In genomic region chr3:113242091-113242581, GRCh38 we compare ENCODE assay signal across 12 cellular contexts. TPM values are rescaled to one million over a fixed set of nuclear protein-coding genes. Genes with fewer than 3 reads are reported as not detected.
DNase-seq lines count a peak whose midpoint lies in the region; ATAC-seq lines count a peak whose summit lies in the region.
"Had no signal": no experiment of that assay in that cellular context is flagged by ENCODE, and none has a peak within 500 bp of the region (broad histone marks: within the 10 kb centered on the region; RNA-seq: fewer than 3 reads in every experiment).

No MANE protein-coding gene starts in this region.

- no peak for ATAC-seq in GM19324 (IDR thresholded peaks at IDR 0.05; ENCODE audit: low FRiP score, unreplicated experiment)
- ATAC-seq in activated CD4-positive, CD25-positive, alpha-beta regulatory T cell treated with anti-CD3 and anti-CD28 coated beads, Interleukin-2, amount 50 U/mL, for 24 hours = no peak

- peak overlapping the region; percentile 59 for H3K27ac Mint-ChIP-seq in activated T-helper 2 cell treated with anti-CD3 and anti-CD28 coated beads, Interferon-gamma antibody, Interleukin-2, Interleukin-4, amounts not matched to agents 10 μg/mL and 5 μg/mL and 100 μg/mL, durations not matched to agents 14 hours and 24 hours and 36 hours
- no peak overlapping the region for H3K27ac Mint-ChIP-seq in T-helper 2 cell treated with Interferon-gamma antibody and Interleukin-4, amounts not matched to agents 5 μg/mL and 100 μg/mL, for 36 hours

- H3K23ac ChIP-seq in mesendoderm (ENCODE audit: low read length) = no peak overlapping the region

- H3K27me3 ChIP-seq in mesendoderm (ENCODE audit: insufficient read depth, low read length, poor library complexity) = no peaks in the 10 kb centered on the region
- H3K27me3 ChIP-seq: SJSA1 had no signal

- no peak overlapping the region for H2BK15ac ChIP-seq in mesendoderm (replicated peaks; ENCODE audit: low read depth)

- H2AK5ac ChIP-seq in mesendoderm (ENCODE audit: low read length) = no peak overlapping the region

- intact Hi-C loops in activated T-helper 2 cell treated with anti-CD3 and anti-CD28 coated beads, Interferon-gamma antibody, Interleukin-2, Interleukin-4, amounts not matched to agents 10 μg/mL and 5 μg/mL and 100 μg/mL, durations not matched to agents 14 hours and 24 hours and 36 hours (cut with micrococcal nuclease) = loop anchor here (1.0 kb wide), 1 partner anchor 11 kb away; no protein-coding TSS in a partner anchor

- H3K4me3 ChIP-seq in mesendoderm (ENCODE audit: low read length) = no peak overlapping the region
- H3K4me3 ChIP-seq: SJSA1 had no signal

- H3K4me2 ChIP-seq in mesendoderm (ENCODE audit: low read length) = no peak overlapping the region

- no peaks in the 10 kb centered on the region for H3K9me3 Mint-ChIP-seq in activated T-helper 2 cell treated with anti-CD3 and anti-CD28 coated beads, Interferon-gamma antibody, Interleukin-2, Interleukin-4, amounts not matched to agents 10 μg/mL and 5 μg/mL and 100 μg/mL, durations not matched to agents 14 hours and 24 hours and 36 hours
- H3K9me3 Mint-ChIP-seq in T-helper 2 cell treated with Interferon-gamma antibody and Interleukin-4, amounts not matched to agents 5 μg/mL and 100 μg/mL, for 36 hours = no peaks in the 10 kb centered on the region

- WGBS in mesendoderm (ENCODE audit: extremely low coverage, insufficient coverage, low lambda C conversion rate) = no CpG with 5 or more reads among the region's 7 CpGs

- no peak overlapping the region for H4K5ac ChIP-seq in mesendoderm (ENCODE audit: low read length)

- no peak overlapping the region for H3K56ac ChIP-seq in mesendoderm (ENCODE audit: low read length)

- H2BK5ac ChIP-seq in mesendoderm (ENCODE audit: low read length) = no peak overlapping the region

- H3K36me3 Mint-ChIP-seq in activated T-helper 2 cell treated with anti-CD3 and anti-CD28 coated beads, Interferon-gamma antibody, Interleukin-2, Interleukin-4, amounts not matched to agents 10 μg/mL and 5 μg/mL and 100 μg/mL, durations not matched to agents 14 hours and 24 hours and 36 hours (ENCODE audit: low read depth) = no peaks in the 10 kb centered on the region
- H3K36me3 Mint-ChIP-seq in T-helper 2 cell treated with Interferon-gamma antibody and Interleukin-4, amounts not matched to agents 5 μg/mL and 100 μg/mL, for 36 hours (ENCODE audit: low read depth) = no peaks in the 10 kb centered on the region

- no peak overlapping the region for H3K27ac ChIP-seq in mesendoderm (ENCODE audit: low read depth, low read length)
- H3K27ac ChIP-seq: SJSA1 had no signal

- H3K4me1 ChIP-seq in mesendoderm (ENCODE audit: control insufficient read depth, low read depth, low read length) = peaks cover 20% of the 10 kb centered on the region

- H3K18ac ChIP-seq in mesendoderm (ENCODE audit: low read length) = peak overlapping the region; percentile 25

- no peak overlapping the region for H3K4ac ChIP-seq in mesendoderm (ENCODE audit: low read depth, low read length)

- H2BK120ac ChIP-seq in mesendoderm (ENCODE audit: low read depth, low read length) = no peak overlapping the region

- no peaks in the 10 kb centered on the region for H3K79me2 ChIP-seq in mesendoderm (ENCODE audit: control insufficient read depth, insufficient read depth, low read length)

- H3K9ac ChIP-seq in mesendoderm (ENCODE audit: low read length) = no peak overlapping the region

- H3K79me1 ChIP-seq in mesendoderm (ENCODE audit: low read length) = no peaks in the 10 kb centered on the region

- no peak overlapping the region for H4K8ac ChIP-seq in mesendoderm (ENCODE audit: low read depth, low read length)

- H3K27me3 Mint-ChIP-seq in activated T-helper 2 cell treated with anti-CD3 and anti-CD28 coated beads, Interferon-gamma antibody, Interleukin-2, Interleukin-4, amounts not matched to agents 10 μg/mL and 5 μg/mL and 100 μg/mL, durations not matched to agents 14 hours and 24 hours and 36 hours (ENCODE audit: low read depth) = peaks cover 2% of the 10 kb centered on the region
- no peaks in the 10 kb centered on the region for H3K27me3 Mint-ChIP-seq in T-helper 2 cell treated with Interferon-gamma antibody and Interleukin-4, amounts not matched to agents 5 μg/mL and 100 μg/mL, for 36 hours (ENCODE audit: low read depth)

- H3K36me3 ChIP-seq in mesendoderm (ENCODE audit: control insufficient read depth, insufficient read depth, low read length) = no peaks in the 10 kb centered on the region
- H3K36me3 ChIP-seq: SJSA1 had no signal

- peaks cover 18% of the 10 kb centered on the region for H3K4me1 Mint-ChIP-seq in activated T-helper 2 cell treated with anti-CD3 and anti-CD28 coated beads, Interferon-gamma antibody, Interleukin-2, Interleukin-4, amounts not matched to agents 10 μg/mL and 5 μg/mL and 100 μg/mL, durations not matched to agents 14 hours and 24 hours and 36 hours (ENCODE audit: low read depth)
- peaks cover 10% of the 10 kb centered on the region for H3K4me1 Mint-ChIP-seq in T-helper 2 cell treated with Interferon-gamma antibody and Interleukin-4, amounts not matched to agents 5 μg/mL and 100 μg/mL, for 36 hours (ENCODE audit: low read depth)

- peak; percentile 67 for DNase-seq in A172 (ENCODE audit: low spot score)
- DNase-seq in HT1080 (ENCODE audit: low read depth) = peak; percentile 96
- no peak for DNase-seq in activated T-helper 2 cell treated with anti-CD3 and anti-CD28 coated beads, Interferon-gamma antibody, Interleukin-2, Interleukin-4, amounts not matched to agents 10 μg/mL and 5 μg/mL and 100 μg/mL, durations not matched to agents 14 hours and 24 hours and 36 hours (ENCODE audit: low spot score)
- DNase-seq in mesendoderm = peak; percentile 51
- DNase-seq in T-helper 2 cell treated with Interferon-gamma antibody and Interleukin-4, amounts not matched to agents 5 μg/mL and 100 μg/mL, for 36 hours (ENCODE audit: low spot score) = no peak
- no peak for DNase-seq in islet precursor cell
- DNase-seq: Calu3, naive B cell, NCI-H1694 treated with DMSO at 0.1 percent for 48 hours had no signal

- H3K4me3 Mint-ChIP-seq in activated T-helper 2 cell treated with anti-CD3 and anti-CD28 coated beads, Interferon-gamma antibody, Interleukin-2, Interleukin-4, amounts not matched to agents 10 μg/mL and 5 μg/mL and 100 μg/mL, durations not matched to agents 14 hours and 24 hours and 36 hours (ENCODE audit: low read depth) = no peak overlapping the region
- H3K4me3 Mint-ChIP-seq in T-helper 2 cell treated with Interferon-gamma antibody and Interleukin-4, amounts not matched to agents 5 μg/mL and 100 μg/mL, for 36 hours = no peak overlapping the region
- H3K4me3 Mint-ChIP-seq: naive B cell had no signal

RNA-seq across cellular contexts. Expression of gene BOC, which starts 30.8 kb away (rescaled TPM):
- total RNA-seq in A172 (2014; rRNA removed; shearing (Covaris generic)) = 3.1 and 4.5 TPM in 2 replicates
- 10.4 and 15.3 TPM in 2 replicates for total RNA-seq in HT1080 (2014; rRNA removed; shearing (Covaris generic))
- polyA plus RNA-seq in HT1080 (2015; cell fraction: cytosol; rRNA removed) = 10.0 and 11.5 TPM in 2 replicates
- 11.8 and 13.6 TPM in 2 replicates for polyA plus RNA-seq in HT1080 (2015; cell fraction: nucleus; rRNA removed)
- total RNA-seq in activated T-helper 2 cell treated with anti-CD3 and anti-CD28 coated beads, Interferon-gamma antibody, Interleukin-2, Interleukin-4, amounts not matched to agents 10 μg/mL and 5 μg/mL and 100 μg/mL, durations not matched to agents 14 hours and 24 hours and 36 hours = 4.2 and 5.4 TPM in 2 replicates
- 1.5 TPM for polyA plus RNA-seq in mesendoderm (2013, experiment 1 of 2)
- 1.2 TPM for polyA plus RNA-seq in mesendoderm (2013, experiment 2 of 2)

Comparison
In these comparisons a context has a peak if more than half of its experiments do, and no peak if none do; other contexts are left out.
1. DNase-seq: peak in A172 (single experiment), HT1080 (single experiment) and mesendoderm (single experiment); none in activated T-helper 2 cell treated with anti-CD3 and anti-CD28 coated beads, Interferon-gamma antibody, Interleukin-2, Interleukin-4, amounts not matched to agents 10 μg/mL and 5 μg/mL and 100 μg/mL, durations not matched to agents 14 hours and 24 hours and 36 hours (single experiment), T-helper 2 cell treated with Interferon-gamma antibody and Interleukin-4, amounts not matched to agents 5 μg/mL and 100 μg/mL, for 36 hours (single experiment) and islet precursor cell (single experiment).